ENCODE assay signal across 8 cellular contexts in genomic region chr1:223831755-223832636, GRCh38. TPM values are rescaled to one million over a fixed set of nuclear protein-coding genes. Genes with fewer than 3 reads are reported as not detected.
DNase-seq lines count a peak whose midpoint lies in the region; ATAC-seq, FAIRE-seq and TF ChIP-seq lines count a peak whose summit lies in the region.

No MANE protein-coding gene starts in this region.

- no peak for FAIRE-seq in bronchial epithelial cell (lab: Jason Lieb, UNC)

- peak; percentile 30 for ATAC-seq in GM18861 (IDR thresholded peaks at IDR 0.05; ENCODE audit: unreplicated experiment)
- ATAC-seq in HG03439 (IDR thresholded peaks at IDR 0.05; ENCODE audit: unreplicated experiment) = no peak

- DNase-seq in NB4 (ENCODE audit: low read depth) = peak; percentile 85
- DNase-seq in bronchial epithelial cell (ENCODE audit: low read depth) = peak; percentile 82
- no peak for DNase-seq in 8988T
- DNase-seq in NCI-H2107 (lab: John Stamatoyannopoulos, UW) = no peak
- no peak for DNase-seq in NCI-H774 (lab: John Stamatoyannopoulos, UW)

- peaks cover 27% of the 10 kb centered on the region for H3K4me1 ChIP-seq in muscle layer of colon (ENCODE audit: insufficient read depth, low read length)

- H3K36me3 ChIP-seq in bronchial epithelial cell (ENCODE audit: control insufficient read depth, insufficient read depth, low read length) (no peaks in the 10 kb centered on the region), muscle layer of colon (ENCODE audit: insufficient read depth, low read length) (no peaks in the 10 kb centered on the region)

- TF ChIP-seq CTCF in NB4 (IDR thresholded peaks at IDR 0.05; ENCODE audit: low read depth, low read length) (no peak), bronchial epithelial cell (IDR thresholded peaks at IDR 0.05; ENCODE audit: insufficient read depth, low read length, severe bottlenecking) (no peak)

- H3K4me3 ChIP-seq in NB4 (ENCODE audit: low read depth, low read length) (peak overlapping the region; percentile 47), bronchial epithelial cell (ENCODE audit: low read depth, low read length) (no peak overlapping the region), muscle layer of colon (ENCODE audit: low read depth in 1 of 2, low read length in 2 of 2) (no peak overlapping the region)

- H3K9ac ChIP-seq in muscle layer of colon (ENCODE audit: low read length) = peak overlapping the region; percentile 4

- no peaks in the 10 kb centered on the region for H3K27me3 ChIP-seq in bronchial epithelial cell (ENCODE audit: control insufficient read depth, insufficient read depth, low read length)
- H3K27me3 ChIP-seq in muscle layer of colon (ENCODE audit: control insufficient read depth in 1 of 2, insufficient read depth in 2 of 2, low read length in 2 of 2) = no peaks in the 10 kb centered on the region

- no peak overlapping the region for H3K27ac ChIP-seq in muscle layer of colon (ENCODE audit: low read depth, low read length)

- no peaks in the 10 kb centered on the region for H3K9me3 ChIP-seq in muscle layer of colon (ENCODE audit: low read length)

- no peak for TF ChIP-seq POLR2A in NB4 (IDR thresholded peaks at IDR 0.05; ENCODE audit: extremely low read depth, insufficient read length)

RNA-seq across cellular contexts. Expression of gene TP53BP2, which starts 13.8 kb away (rescaled TPM):
- total RNA-seq in bronchial epithelial cell = 19.8 and 22.6 TPM in 2 replicates

Comparison
In these comparisons a context has a peak if more than half of its experiments do, and no peak if none do; other contexts are left out.
1. DNase-seq: peak in NB4 (single experiment) and bronchial epithelial cell (single experiment); none in 8988T (single experiment), NCI-H2107 (single experiment) and NCI-H774 (single experiment).